1 cellular context compared by ENCODE assay signal in the genomic region with DNA sequence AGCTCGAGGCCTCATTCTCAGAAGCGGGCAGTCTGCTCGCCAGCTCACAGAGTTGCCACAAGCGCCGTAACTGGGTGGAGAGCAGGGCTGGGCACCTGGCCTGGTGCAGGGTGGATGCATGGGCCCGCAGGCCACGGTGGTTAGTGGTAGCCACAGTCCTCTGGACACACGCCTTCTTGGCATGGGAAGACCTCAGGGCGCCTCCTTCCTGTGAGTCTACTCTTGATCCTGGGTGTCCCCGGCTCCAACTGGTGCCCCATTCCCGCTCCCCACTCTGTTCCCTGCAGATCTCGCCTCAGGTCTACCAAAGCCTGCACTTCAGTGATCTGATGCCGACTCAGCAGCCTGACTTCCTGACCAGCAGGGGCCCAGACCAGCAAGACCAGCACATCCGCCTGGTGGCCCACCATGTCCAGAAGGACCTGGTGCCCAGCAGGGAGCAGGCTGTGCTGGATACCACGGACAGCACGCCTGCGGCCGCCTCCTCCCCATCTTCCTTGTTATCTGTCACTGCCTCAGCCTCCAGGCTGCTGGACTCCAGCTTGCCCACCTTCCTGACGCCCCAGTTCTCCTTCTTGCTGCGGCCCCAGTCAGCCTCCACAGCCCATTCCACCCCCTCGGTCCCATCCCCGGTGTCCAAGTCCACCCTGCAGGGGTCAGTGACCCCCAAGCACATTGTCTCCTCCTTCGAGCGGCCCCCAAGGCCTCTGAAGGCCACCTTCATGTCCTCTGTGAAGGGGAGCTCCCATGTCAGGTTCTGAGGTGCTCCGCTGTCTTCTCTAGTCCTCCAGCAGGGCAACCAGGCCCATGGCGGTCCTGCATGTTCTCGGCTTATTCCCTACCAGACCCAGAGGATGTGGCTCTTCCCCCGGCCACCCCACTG.
A peak's percentile ranks its signal among the peaks of the same experiment; 100 is the strongest.
TF ChIP-seq lines count a peak whose summit lies in the region.

No MANE protein-coding gene starts in this region.

TF ChIP-seq in HEK293, 187 proteins besides CTCF, POLR2A, EP300 and RAD21 (continued from another document):
- TF ChIP-seq, protein P1, sequence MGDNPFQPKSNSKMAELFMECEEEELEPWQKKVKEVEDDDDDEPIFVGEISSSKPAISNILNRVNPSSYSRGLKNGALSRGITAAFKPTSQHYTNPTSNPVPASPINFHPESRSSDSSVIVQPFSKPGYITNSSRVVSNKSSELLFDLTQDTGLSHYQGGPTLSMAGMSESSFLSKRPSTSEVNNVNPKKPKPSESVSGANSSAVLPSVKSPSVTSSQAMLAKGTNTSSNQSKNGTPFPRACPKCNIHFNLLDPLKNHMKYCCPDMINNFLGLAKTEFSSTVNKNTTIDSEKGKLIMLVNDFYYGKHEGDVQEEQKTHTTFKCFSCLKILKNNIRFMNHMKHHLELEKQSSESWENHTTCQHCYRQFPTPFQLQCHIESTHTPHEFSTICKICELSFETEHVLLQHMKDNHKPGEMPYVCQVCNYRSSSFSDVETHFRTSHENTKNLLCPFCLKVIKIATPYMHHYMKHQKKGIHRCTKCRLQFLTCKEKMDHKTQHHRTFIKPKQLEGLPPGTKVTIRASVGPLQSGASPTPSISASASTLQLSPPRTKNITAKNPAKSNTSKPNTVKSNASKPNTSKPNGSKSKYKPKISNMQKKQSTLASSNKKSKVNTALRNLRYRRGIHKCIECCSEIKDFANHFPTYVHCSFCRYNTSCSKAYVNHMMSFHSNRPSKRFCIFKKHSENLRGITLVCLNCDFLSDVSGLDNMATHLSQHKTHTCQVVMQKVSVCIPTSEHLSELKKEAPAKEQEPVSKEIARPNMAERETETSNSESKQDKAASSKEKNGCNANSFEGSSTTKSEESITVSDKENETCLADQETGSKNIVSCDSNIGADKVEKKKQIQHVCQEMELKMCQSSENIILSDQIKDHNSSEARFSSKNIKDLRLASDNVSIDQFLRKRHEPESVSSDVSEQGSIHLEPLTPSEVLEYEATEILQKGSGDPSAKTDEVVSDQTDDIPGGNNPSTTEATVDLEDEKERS (tag by site-specific recombination; IDR thresholded peaks at IDR 0.05): no peak
- TF ChIP-seq ZNF521 (tag by site-specific recombination; IDR thresholded peaks at IDR 0.05) (no peak), ZFP37 (tag by site-specific recombination; IDR thresholded peaks at IDR 0.05) (no peak)
- TF ChIP-seq, protein P2, sequence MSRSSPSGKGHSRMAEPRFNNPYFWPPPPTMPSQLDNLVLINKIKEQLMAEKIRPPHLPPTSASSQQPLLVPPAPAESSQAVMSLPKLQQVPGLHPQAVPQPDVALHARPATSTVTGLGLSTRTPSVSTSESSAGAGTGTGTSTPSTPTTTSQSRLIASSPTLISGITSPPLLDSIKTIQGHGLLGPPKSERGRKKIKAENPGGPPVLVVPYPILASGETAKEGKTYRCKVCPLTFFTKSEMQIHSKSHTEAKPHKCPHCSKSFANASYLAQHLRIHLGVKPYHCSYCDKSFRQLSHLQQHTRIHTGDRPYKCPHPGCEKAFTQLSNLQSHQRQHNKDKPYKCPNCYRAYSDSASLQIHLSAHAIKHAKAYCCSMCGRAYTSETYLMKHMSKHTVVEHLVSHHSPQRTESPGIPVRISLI (tag by site-specific recombination; IDR thresholded peaks at IDR 0.05): no peak
- TF ChIP-seq, protein P3, sequence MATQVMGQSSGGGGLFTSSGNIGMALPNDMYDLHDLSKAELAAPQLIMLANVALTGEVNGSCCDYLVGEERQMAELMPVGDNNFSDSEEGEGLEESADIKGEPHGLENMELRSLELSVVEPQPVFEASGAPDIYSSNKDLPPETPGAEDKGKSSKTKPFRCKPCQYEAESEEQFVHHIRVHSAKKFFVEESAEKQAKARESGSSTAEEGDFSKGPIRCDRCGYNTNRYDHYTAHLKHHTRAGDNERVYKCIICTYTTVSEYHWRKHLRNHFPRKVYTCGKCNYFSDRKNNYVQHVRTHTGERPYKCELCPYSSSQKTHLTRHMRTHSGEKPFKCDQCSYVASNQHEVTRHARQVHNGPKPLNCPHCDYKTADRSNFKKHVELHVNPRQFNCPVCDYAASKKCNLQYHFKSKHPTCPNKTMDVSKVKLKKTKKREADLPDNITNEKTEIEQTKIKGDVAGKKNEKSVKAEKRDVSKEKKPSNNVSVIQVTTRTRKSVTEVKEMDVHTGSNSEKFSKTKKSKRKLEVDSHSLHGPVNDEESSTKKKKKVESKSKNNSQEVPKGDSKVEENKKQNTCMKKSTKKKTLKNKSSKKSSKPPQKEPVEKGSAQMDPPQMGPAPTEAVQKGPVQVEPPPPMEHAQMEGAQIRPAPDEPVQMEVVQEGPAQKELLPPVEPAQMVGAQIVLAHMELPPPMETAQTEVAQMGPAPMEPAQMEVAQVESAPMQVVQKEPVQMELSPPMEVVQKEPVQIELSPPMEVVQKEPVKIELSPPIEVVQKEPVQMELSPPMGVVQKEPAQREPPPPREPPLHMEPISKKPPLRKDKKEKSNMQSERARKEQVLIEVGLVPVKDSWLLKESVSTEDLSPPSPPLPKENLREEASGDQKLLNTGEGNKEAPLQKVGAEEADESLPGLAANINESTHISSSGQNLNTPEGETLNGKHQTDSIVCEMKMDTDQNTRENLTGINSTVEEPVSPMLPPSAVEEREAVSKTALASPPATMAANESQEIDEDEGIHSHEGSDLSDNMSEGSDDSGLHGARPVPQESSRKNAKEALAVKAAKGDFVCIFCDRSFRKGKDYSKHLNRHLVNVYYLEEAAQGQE (tag by site-specific recombination; IDR thresholded peaks at IDR 0.05): peak; percentile 60; the same call in 1 of the 2 replicates
- TF ChIP-seq, protein P4, sequence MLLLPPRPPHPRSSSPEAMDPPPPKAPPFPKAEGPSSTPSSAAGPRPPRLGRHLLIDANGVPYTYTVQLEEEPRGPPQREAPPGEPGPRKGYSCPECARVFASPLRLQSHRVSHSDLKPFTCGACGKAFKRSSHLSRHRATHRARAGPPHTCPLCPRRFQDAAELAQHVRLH (tag by site-specific recombination; IDR thresholded peaks at IDR 0.05): no peak
